8 cellular contexts compared by ENCODE assay signal in the genomic region with DNA sequence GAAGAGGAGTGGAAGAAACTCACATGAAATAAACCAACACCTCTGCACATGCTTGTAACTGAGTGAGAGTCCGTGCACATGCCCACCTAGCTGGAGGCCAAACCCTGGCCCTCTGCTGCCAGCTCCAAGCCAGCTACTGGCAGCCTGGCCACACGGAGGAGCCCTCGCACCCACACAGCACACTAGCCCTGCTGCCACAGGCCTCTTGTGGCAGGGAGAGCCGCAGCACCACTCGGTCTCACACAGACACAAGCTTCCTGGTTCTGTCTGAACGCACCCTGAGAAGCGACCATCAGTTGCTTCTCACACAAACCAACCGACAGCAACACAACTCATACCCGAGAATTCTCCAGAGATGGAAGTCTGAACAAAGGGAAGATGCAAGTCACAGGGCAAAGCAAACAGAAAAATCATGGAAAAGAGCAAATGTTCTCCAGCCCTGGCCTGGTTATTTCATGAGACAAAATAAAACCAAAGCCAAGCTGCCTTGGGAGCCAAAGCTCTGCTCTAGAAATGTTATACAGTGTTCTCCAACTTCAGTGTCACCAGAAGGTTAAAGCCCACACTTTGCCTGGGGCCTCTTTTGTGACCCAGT.
DNase-seq lines count a peak whose midpoint lies in the region; ATAC-seq and TF ChIP-seq lines count a peak whose summit lies in the region.

No MANE protein-coding gene starts in this region.

- intact Hi-C loops in heart left ventricle (cut with DNase I) (no loop called here), prostate gland (cut with DNase I) (no loop called here)

- 28 to 40% (median 30%) methylated on average over 9 of the region's 9 CpGs for WGBS in heart left ventricle, 4 donors
- WGBS in prostate gland: 20% methylated on average over 9 of the region's 9 CpGs

- H3K27me3 ChIP-seq in heart left ventricle (no peaks in the 10 kb centered on the region), prostate gland (replicated peaks; ENCODE audit: insufficient read depth) (no peaks in the 10 kb centered on the region)

- no peaks in the 10 kb centered on the region for H3K36me3 ChIP-seq in heart left ventricle
- H3K36me3 ChIP-seq in prostate gland: no peaks in the 10 kb centered on the region

- H3K4me1 ChIP-seq in heart left ventricle: peaks cover 0 to 5% (median 0%) of the 10 kb centered on the region in 12 donors
- H3K4me1 ChIP-seq in prostate gland (replicated peaks): no peaks in the 10 kb centered on the region

- DNase-seq in COLO829 (ENCODE audit: low spot score): peak; percentile 49
- peak; percentile 74 for DNase-seq in RPMI8226
- DNase-seq in activated naive CD4-positive, alpha-beta T cell (lab: John Stamatoyannopoulos, UW): peak in 3 of 4 experiments; percentile 20 to 62 (median 31)
- peak in 2 of 5 donors; percentile 21 to 49 for DNase-seq in heart left ventricle
- peak; percentile 36 to 55 (median 54) for DNase-seq in stimulated activated CD4-positive, alpha-beta T cell treated with anti-CD3 and anti-CD28 coated beads, Interleukin-12 subunit alpha, Interleukin-12 subunit beta, amount 100 ng/mL, for 48 hours (ENCODE audit: low read depth in 2 of 3, low spot score in 1 of 3)
- DNase-seq in prostate gland (ENCODE audit: low spot score): no peak

- no peak overlapping the region for H3K4me3 ChIP-seq in heart left ventricle
- no peak overlapping the region for H3K4me3 ChIP-seq in prostate gland

- H3K9me3 ChIP-seq in heart left ventricle: no peaks in the 10 kb centered on the region
- no peaks in the 10 kb centered on the region for H3K9me3 ChIP-seq in prostate gland

- TF ChIP-seq CTCF in heart left ventricle (IDR thresholded peaks at IDR 0.05): peak in 9 of 12 donors; percentile 12 to 45 (median 23)
- TF ChIP-seq CTCF in prostate gland (IDR thresholded peaks at IDR 0.05): peak in 2 of 4 experiments; percentile 25 to 41

- TF ChIP-seq POLR2A in heart left ventricle (IDR thresholded peaks at IDR 0.05) (no peak), prostate gland (IDR thresholded peaks at IDR 0.05) (no peak)

- peak; percentile 98 for ATAC-seq in GM19372 (IDR thresholded peaks at IDR 0.05; ENCODE audit: low read depth, unreplicated experiment)
- ATAC-seq in HG03460 (IDR thresholded peaks at IDR 0.05; ENCODE audit: unreplicated experiment): peak; percentile 89
- peak; percentile 55 to 90 (median 81) for ATAC-seq in heart left ventricle

- H3K27ac ChIP-seq in heart left ventricle: no peak overlapping the region
- no peak overlapping the region for H3K27ac ChIP-seq in prostate gland
